9 cellular contexts compared by ENCODE assay signal in genomic region chr2:86223682-86224560, GRCh38. TPM values are rescaled to one million over a fixed set of nuclear protein-coding genes. Genes with fewer than 3 reads are reported as not detected.
DNase-seq lines count a peak whose midpoint lies in the region; ATAC-seq and TF ChIP-seq lines count a peak whose summit lies in the region.
"Had no signal": no experiment of that assay in that cellular context is flagged by ENCODE, and none has a peak within 500 bp of the region (broad histone marks: within the 10 kb centered on the region; RNA-seq: fewer than 3 reads in every experiment).

No MANE protein-coding gene starts in this region.

- no peak for TF ChIP-seq CTCF in ascending aorta (IDR thresholded peaks at IDR 0.05)
- TF ChIP-seq CTCF in hepatocyte (IDR thresholded peaks at IDR 0.05; ENCODE audit: poor library complexity): no peak

- peak overlapping the region; percentile 67 to 69 for H3K9ac ChIP-seq in stomach smooth muscle (ENCODE audit: low read length in 2 of 2)

- H3K27ac ChIP-seq in ascending aorta (peak overlapping the region; percentile 89 to 93), hepatocyte (peak overlapping the region; percentile 70), stomach smooth muscle (ENCODE audit: low read length) (peak overlapping the region; percentile 97)

- ATAC-seq in GM19463 (IDR thresholded peaks at IDR 0.05; ENCODE audit: unreplicated experiment): no peak

- no peaks in the 10 kb centered on the region for H3K9me3 ChIP-seq in ascending aorta
- no peaks in the 10 kb centered on the region for H3K9me3 ChIP-seq in hepatocyte (ENCODE audit: low read depth)
- no peaks in the 10 kb centered on the region for H3K9me3 ChIP-seq in stomach smooth muscle (ENCODE audit: control insufficient read depth in 2 of 2, low read length in 2 of 2)

- H3K79me2 ChIP-seq in hepatocyte: no peaks in the 10 kb centered on the region

- H3K27me3 ChIP-seq in ascending aorta (no peaks in the 10 kb centered on the region), hepatocyte (no peaks in the 10 kb centered on the region), stomach smooth muscle (ENCODE audit: control insufficient read depth in 1 of 2, insufficient read depth in 2 of 2, low read length in 2 of 2) (no peaks in the 10 kb centered on the region)

- intact Hi-C loops in ascending aorta (cut with DNase I): loop anchor here (2.0 to 5.0 kb wide), 5 partner anchors 27 to 398 kb away; partner anchors contain the start of genes IMMT and RNF103

- WGBS in hepatocyte (ENCODE audit: low lambda C conversion rate, missing lambda C conversion rate): 86% methylated on average over 2 of the region's 2 CpGs

- H3K9me2 ChIP-seq in hepatocyte (replicated peaks; ENCODE audit: insufficient read depth): no peaks in the 10 kb centered on the region

- H2AFZ ChIP-seq in hepatocyte: peak overlapping the region; percentile 12

- H3K36me3 ChIP-seq in ascending aorta (no peaks in the 10 kb centered on the region), hepatocyte (replicated peaks; ENCODE audit: insufficient read depth, low read depth) (no peaks in the 10 kb centered on the region), stomach smooth muscle (ENCODE audit: control insufficient read depth in 2 of 2, insufficient read depth in 2 of 2, low read length in 2 of 2) (peaks cover 0 to 13% of the 10 kb centered on the region in 2 donors)

- H4K20me1 ChIP-seq in hepatocyte (ENCODE audit: insufficient read depth, poor library complexity, severe bottlenecking): no peaks in the 10 kb centered on the region

- H3K4me3 ChIP-seq in ascending aorta: peak overlapping the region in 1 of 2 donors; percentile 48
- H3K4me3 ChIP-seq in hepatocyte: no peak overlapping the region
- H3K4me3 ChIP-seq in stomach smooth muscle (ENCODE audit: low read length in 2 of 2): peak overlapping the region; percentile 48 to 58

- DNase-seq in NCI-H1694 treated with DMSO at 0.1 percent for 48 hours (lab: John Stamatoyannopoulos, UW): peak; percentile 26
- DNase-seq in NCI-H1694 (lab: John Stamatoyannopoulos, UW): no peak
- no peak for DNase-seq in ascending aorta (ENCODE audit: low spot score in 2 of 2)
- no peak for DNase-seq in hepatocyte (ENCODE audit: low spot score)
- no peak for DNase-seq in HUDEP-2 (lab: John Stamatoyannopoulos, UW; ENCODE audit: unreplicated experiment in 76 of 76)
- DNase-seq in SKM-1 treated with dmso at 0.1 percent for 144 hours (lab: John Stamatoyannopoulos, UW; ENCODE audit: unreplicated experiment): no peak
- DNase-seq: 8988T had no signal

- H3K4me1 ChIP-seq in ascending aorta (peaks cover 25 to 37% of the 10 kb centered on the region in 2 donors), hepatocyte (ENCODE audit: insufficient read depth) (peaks cover 13% of the 10 kb centered on the region), stomach smooth muscle (ENCODE audit: control insufficient read depth, insufficient read depth, low read length) (peaks cover 52% of the 10 kb centered on the region)

- peak overlapping the region; percentile 39 for H3K4me2 ChIP-seq in hepatocyte

RNA-seq across cellular contexts. Expression of gene MRPL35, which starts 24.7 kb away (rescaled TPM):
- total RNA-seq in ascending aorta (4.7 TPM), hepatocyte (22.4 and 33.1 TPM in 2 replicates)
- polyA plus RNA-seq in hepatocyte: 23.9 and 36.8 TPM in 2 replicates

RNA-seq across cellular contexts. Expression of gene IMMT, which starts 28.7 kb away (rescaled TPM):
- 97.1 TPM for total RNA-seq in ascending aorta
- 60.1 and 63.2 TPM in 2 replicates for total RNA-seq in hepatocyte
- 67.9 and 70.7 TPM in 2 replicates for polyA plus RNA-seq in hepatocyte
